Comparison of ENCODE assay signal across 23 cellular contexts in the genomic region with DNA sequence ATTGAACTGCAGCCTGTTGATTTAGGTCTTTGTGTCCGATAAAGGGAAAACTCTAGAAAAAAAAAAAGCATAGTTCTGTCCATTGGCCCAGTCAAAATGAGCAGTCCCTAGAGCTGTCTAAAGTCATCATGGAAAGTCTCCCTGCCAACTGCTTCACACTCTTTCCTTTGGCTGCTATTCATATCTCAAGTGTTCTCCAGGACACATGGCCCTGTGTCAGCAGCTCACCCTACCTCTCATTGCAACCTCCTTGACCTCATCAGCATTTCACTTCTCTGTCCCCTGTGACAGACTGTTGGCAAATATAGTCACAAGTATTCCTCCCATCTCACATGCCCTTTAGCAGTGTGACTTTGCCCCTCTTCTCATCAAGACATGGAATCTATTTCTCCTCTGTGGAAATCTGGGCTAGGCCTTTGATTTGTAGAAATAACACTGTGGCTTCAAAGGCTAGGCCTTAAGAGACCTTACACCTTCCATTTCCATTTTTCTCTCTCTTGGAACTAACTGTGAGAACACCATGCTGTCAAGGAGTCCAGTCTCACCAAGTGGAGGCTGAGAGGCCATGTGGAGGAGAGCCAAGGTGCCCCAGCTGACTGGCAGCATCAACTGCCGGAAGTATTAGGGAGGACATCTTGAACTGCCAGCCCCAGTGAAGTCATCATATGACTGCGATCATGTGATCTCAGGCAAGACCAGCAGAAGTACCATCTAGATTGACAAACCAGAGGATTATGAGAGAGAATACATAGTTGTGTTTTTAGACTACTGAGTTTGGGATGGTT.
"Had no signal": no experiment of that assay in that cellular context is flagged by ENCODE, and none has a peak within 500 bp of the region (broad histone marks: within the 10 kb centered on the region; RNA-seq: fewer than 3 reads in every experiment).

No MANE protein-coding gene starts in this region.

- H3K4me3 ChIP-seq: adrenal gland, smooth muscle cell, testis had no signal

- H3K9me3 ChIP-seq: adrenal gland, testis had no signal

- H3K27me3 ChIP-seq: adrenal gland, testis had no signal

- H3K4me1 ChIP-seq: adrenal gland, testis had no signal

- ATAC-seq: activated naive CD4-positive, alpha-beta T cell treated with anti-CD3 and anti-CD28 coated beads, Interleukin-2, amount 50 U/mL, for 72 hours; activated T-cell treated with anti-CD3 and anti-CD28 coated beads, Interleukin-2, amount 50 U/mL, for 72 hours; effector memory CD8-positive, alpha-beta T cell; stimulated activated effector memory CD8-positive, alpha-beta T cell treated with anti-CD3 and anti-CD28 coated beads, Interleukin-12 subunit alpha, Interleukin-12 subunit beta, amount 100 ng/mL, for 72 hours had no signal

- DNase-seq: activated CD4-positive, alpha-beta T cell treated with anti-CD3 and anti-CD28 coated beads, Interleukin-2, amount 50 U/mL, for 1 hour; activated CD4-positive, CD25-positive, alpha-beta regulatory T cell treated with anti-CD3 and anti-CD28 coated beads, Interleukin-2, amount 50 U/mL, for 72 hours; activated CD8-positive, alpha-beta memory T cell treated with anti-CD3 and anti-CD28 coated beads for 24 hours; activated CD8-positive, alpha-beta memory T cell treated with anti-CD3 and anti-CD28 coated beads, Interleukin-2, amount 50 U/mL, for 48 hours; activated gamma-delta T cell; activated T-cell treated with anti-CD3 and anti-CD28 coated beads, Interleukin-2, amount 50 U/mL, for 72 hours; adrenal gland; caudate nucleus; effector memory CD8-positive, alpha-beta T cell; foreskin melanocyte; head of caudate nucleus; midbrain; occipital lobe; posterior cingulate gyrus; stimulated activated CD4-positive, alpha-beta T cell treated with anti-CD3 and anti-CD28 coated beads, Interleukin-4, amount 100 ng/mL, for 24 hours; SW 1271; T-helper 2 cell; testis had no signal

- H3K27ac ChIP-seq: adrenal gland, epithelial cell of prostate, testis, VCaP had no signal

- H3K36me3 ChIP-seq: adrenal gland had no signal
